In genomic region chr4:158193171-158193749, GRCh38 we compare ENCODE assay signal across 8 cellular contexts. TPM values are rescaled to one million over a fixed set of nuclear protein-coding genes. Genes with fewer than 3 reads are reported as not detected.
DNase-seq lines count a peak whose midpoint lies in the region; ATAC-seq and TF ChIP-seq lines count a peak whose summit lies in the region.

No MANE protein-coding gene starts in this region.

- ATAC-seq in GM18907 (IDR thresholded peaks at IDR 0.05; ENCODE audit: unreplicated experiment), result peak; percentile 65

- no peak overlapping the region for H3K4me3 ChIP-seq in uterus

- H3K27ac Mint-ChIP-seq in activated naive CD8-positive, alpha-beta T cell treated with anti-CD3 and anti-CD28 coated beads for 36 hours, result no peak overlapping the region

- H3K27me3 Mint-ChIP-seq in activated naive CD8-positive, alpha-beta T cell treated with anti-CD3 and anti-CD28 coated beads for 36 hours, result peaks cover 5% of the 10 kb centered on the region

- no peaks in the 10 kb centered on the region for H3K4me1 Mint-ChIP-seq in activated naive CD8-positive, alpha-beta T cell treated with anti-CD3 and anti-CD28 coated beads for 36 hours

- peak; percentile 53 for TF ChIP-seq CTCF in LNCAP (IDR thresholded peaks at IDR 0.05)
- TF ChIP-seq CTCF in uterus (IDR thresholded peaks at IDR 0.05), result peak; percentile 18 to 56 (median 51)

- H3K27me3 ChIP-seq in uterus, result no peaks in the 10 kb centered on the region

- no peaks in the 10 kb centered on the region for H3K9me3 ChIP-seq in uterus

- no peaks in the 10 kb centered on the region for H3K4me1 ChIP-seq in uterus

- no peaks in the 10 kb centered on the region for H3K36me3 Mint-ChIP-seq in activated naive CD8-positive, alpha-beta T cell treated with anti-CD3 and anti-CD28 coated beads for 36 hours

- intact Hi-C loops in uterus (cut with DNase I; ENCODE audit: low total_unique reads), result no loop called here

- TF ChIP-seq POLR2A in uterus (IDR thresholded peaks at IDR 0.05), result no peak

- H3K36me3 ChIP-seq in uterus, result no peaks in the 10 kb centered on the region

- no peak overlapping the region for H3K4me3 Mint-ChIP-seq in activated naive CD8-positive, alpha-beta T cell treated with anti-CD3 and anti-CD28 coated beads for 36 hours

- H3K9me3 Mint-ChIP-seq in activated naive CD8-positive, alpha-beta T cell treated with anti-CD3 and anti-CD28 coated beads for 36 hours, result no peaks in the 10 kb centered on the region

- H3K27ac ChIP-seq in uterus, result no peak overlapping the region

- DNase-seq in Ammon's horn (ENCODE audit: low spot score) (peak; percentile 80), astrocyte of the hippocampus (ENCODE audit: low read depth, low spot score) (peak; percentile 57), kidney glomerular epithelial cell (lab: John Stamatoyannopoulos, UW) (peak; percentile 66), uterus (no peak), RPMI8226 (no peak)
- DNase-seq in activated naive CD8-positive, alpha-beta T cell treated with anti-CD3 and anti-CD28 coated beads for 36 hours, result no peak

RNA-seq across cellular contexts. Expression of gene TMEM144, which starts 17.0 kb away (rescaled TPM):
- 1 to 10 TPM; 3.8 to 9.7 (median 5.0) TPM for total RNA-seq in uterus
- total RNA-seq in activated naive CD8-positive, alpha-beta T cell treated with anti-CD3 and anti-CD28 coated beads for 36 hours, result under 1 TPM; 0.16 to 0.25 TPM

RNA-seq across cellular contexts. Expression of gene GASK1B, which starts 20.4 kb away (rescaled TPM):
- total RNA-seq in uterus, result 100 to 1,000 TPM in 1 of 4 donors, 10 to 100 TPM in 3; 54.7 to 135 (median 62.7) TPM
- not detected for total RNA-seq in activated naive CD8-positive, alpha-beta T cell treated with anti-CD3 and anti-CD28 coated beads for 36 hours

Comparison
In these comparisons a context has a peak if more than half of its experiments do, and no peak if none do; other contexts are left out.
1. DNase-seq: peak in Ammon's horn (single experiment), astrocyte of the hippocampus (single experiment) and kidney glomerular epithelial cell (single experiment); none in uterus (0 of 2), RPMI8226 (single experiment) and activated naive CD8-positive, alpha-beta T cell treated with anti-CD3 and anti-CD28 coated beads for 36 hours (single experiment).
2. RNA of gene GASK1B, which starts 20.4 kb away (total RNA-seq): 54.7 to 135 TPM in uterus; not detected in activated naive CD8-positive, alpha-beta T cell treated with anti-CD3 and anti-CD28 coated beads for 36 hours; every median in the first group is over 10 times any median in the second.